ENCODE assay signal across 14 cellular contexts in the genomic region with DNA sequence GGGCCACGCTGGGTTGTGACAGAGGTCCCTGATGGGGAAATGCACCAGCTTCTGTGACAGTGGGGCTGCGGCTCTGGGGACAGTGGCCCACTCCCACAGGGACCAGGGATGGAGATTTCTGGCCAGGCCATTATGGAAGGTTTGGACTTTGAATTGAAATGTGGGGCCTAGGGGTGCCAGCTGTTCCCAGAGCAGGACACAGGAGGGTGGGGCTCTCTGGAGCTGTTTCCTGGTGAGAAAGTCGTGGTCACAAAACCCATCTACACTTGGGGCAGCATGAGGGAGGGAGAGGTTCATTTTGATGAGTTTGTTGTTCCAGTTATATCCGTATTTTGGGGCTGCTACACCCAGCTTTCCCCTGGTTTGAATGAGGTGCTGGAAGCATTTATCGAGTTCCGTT.
"Had no signal": no experiment of that assay in that cellular context is flagged by ENCODE, and none has a peak within 500 bp of the region (broad histone marks: within the 10 kb centered on the region; RNA-seq: fewer than 3 reads in every experiment).

No MANE protein-coding gene starts in this region.

- H3K27ac Mint-ChIP-seq: activated naive CD8-positive, alpha-beta T cell treated with anti-CD3 and anti-CD28 coated beads, Interleukin-2, amount 50 U/mL, for 24 hours; T-helper 17 cell had no signal

- H3K9me3 Mint-ChIP-seq: activated naive CD8-positive, alpha-beta T cell treated with anti-CD3 and anti-CD28 coated beads, Interleukin-2, amount 50 U/mL, for 24 hours had no signal

- H3K9me3 ChIP-seq: gastroesophageal sphincter, left ventricle myocardium inferior, neutrophil, upper lobe of right lung had no signal

- H3K27ac ChIP-seq: left ventricle myocardium inferior, neutrophil, upper lobe of right lung had no signal

- ATAC-seq: activated naive CD8-positive, alpha-beta T cell treated with anti-CD3 and anti-CD28 coated beads, Interleukin-2, amount 50 U/mL, for 24 hours; gastroesophageal sphincter; right cardiac atrium; SK-N-SH treated with all-trans-retinoic acid at 6 μM for 48 hours; stimulated activated naive CD8-positive, alpha-beta T cell treated with anti-CD3 and anti-CD28 coated beads, Interleukin-15, Interleukin-2, amounts not matched to agents 100 U/mL and 50 U/mL, for 24 hours; T-helper 17 cell; upper lobe of right lung had no signal

- H3K27me3 Mint-ChIP-seq: activated naive CD8-positive, alpha-beta T cell treated with anti-CD3 and anti-CD28 coated beads, Interleukin-2, amount 50 U/mL, for 24 hours; T-helper 17 cell had no signal

- DNase-seq: activated CD4-positive, alpha-beta T cell treated with anti-CD3 and anti-CD28 coated beads, Interleukin-2, amount 50 U/mL, for 4 hours; activated naive CD8-positive, alpha-beta T cell treated with anti-CD3 and anti-CD28 coated beads, Interleukin-2, amount 50 U/mL, for 24 hours; activated T-cell treated with anti-CD3 and anti-CD28 coated beads, Interleukin-2, amount 50 U/mL, for 48 hours; caudate nucleus; effector memory CD4-positive, alpha-beta T cell; left ventricle myocardium inferior; stimulated activated naive CD8-positive, alpha-beta T cell treated with anti-CD3 and anti-CD28 coated beads, Interleukin-15, Interleukin-2, amounts not matched to agents 100 U/mL and 50 U/mL, for 24 hours; T-helper 17 cell; upper lobe of right lung had no signal

- H3K4me3 Mint-ChIP-seq: activated naive CD8-positive, alpha-beta T cell treated with anti-CD3 and anti-CD28 coated beads, Interleukin-2, amount 50 U/mL, for 24 hours; T-helper 17 cell had no signal

- H3K4me3 ChIP-seq: coronary artery, gastroesophageal sphincter, left ventricle myocardium inferior, upper lobe of right lung had no signal

- H3K4me1 ChIP-seq: upper lobe of right lung had no signal

- H3K36me3 ChIP-seq: neutrophil had no signal

- H3K27me3 ChIP-seq: gastroesophageal sphincter, neutrophil, upper lobe of right lung had no signal
